ENCODE assay signal across 8 cellular contexts in genomic region chr6:44096615-44097014, GRCh38. TPM values are rescaled to one million over a fixed set of nuclear protein-coding genes. Genes with fewer than 3 reads are reported as not detected.
DNase-seq lines count a peak whose midpoint lies in the region; ATAC-seq and TF ChIP-seq lines count a peak whose summit lies in the region.

No MANE protein-coding gene starts in this region.

- no peak overlapping the region for H3K4me3 Mint-ChIP-seq in type B pancreatic cell

- peaks cover 14% of the 10 kb centered on the region for H4K20me1 ChIP-seq in Karpas-422 (ENCODE audit: insufficient read depth, low read depth, low read length)

- H3K4me1 Mint-ChIP-seq in type B pancreatic cell (ENCODE audit: unreplicated experiment): peaks cover 8% of the 10 kb centered on the region

- H3K9ac ChIP-seq in Karpas-422 (ENCODE audit: low read length) (no peak overlapping the region), parathyroid adenoma (no peak overlapping the region)

- H3K4me3 ChIP-seq in Karpas-422 (ENCODE audit: low read length): no peak overlapping the region
- no peak overlapping the region for H3K4me3 ChIP-seq in SJCRH30
- H3K4me3 ChIP-seq in parathyroid adenoma (ENCODE audit: low read depth, low read length): no peak overlapping the region

- no peaks in the 10 kb centered on the region for H3K27me3 ChIP-seq in Karpas-422 (ENCODE audit: low read length)
- H3K27me3 ChIP-seq in SJCRH30: no peaks in the 10 kb centered on the region
- H3K27me3 ChIP-seq in foreskin keratinocyte: no peaks in the 10 kb centered on the region
- H3K27me3 ChIP-seq in parathyroid adenoma (ENCODE audit: control insufficient read depth, insufficient read depth, low read length): no peaks in the 10 kb centered on the region

- H3K79me2 ChIP-seq in Karpas-422 (ENCODE audit: low read length) (no peaks in the 10 kb centered on the region), parathyroid adenoma (peaks cover 6% of the 10 kb centered on the region)

- H3K27me3 Mint-ChIP-seq in type B pancreatic cell: no peaks in the 10 kb centered on the region

- H3K4me1 ChIP-seq in Karpas-422 (ENCODE audit: low read length) (peaks cover 3% of the 10 kb centered on the region; the same call in 1 of the 2 replicates), SJCRH30 (no peaks in the 10 kb centered on the region), foreskin keratinocyte (no peaks in the 10 kb centered on the region), parathyroid adenoma (no peaks in the 10 kb centered on the region)

- ATAC-seq in Right ventricle myocardium inferior: peak; percentile 64
- peak; percentile 69 for ATAC-seq in foreskin keratinocyte

- H3K4me2 ChIP-seq in Karpas-422 (ENCODE audit: low read depth, low read length, poor library complexity, severe bottlenecking) (no peak overlapping the region), parathyroid adenoma (ENCODE audit: low read length) (no peak overlapping the region)

- H3K9me3 Mint-ChIP-seq in type B pancreatic cell: no peaks in the 10 kb centered on the region

- DNase-seq in Right ventricle myocardium inferior (ENCODE audit: missing footprints) (peak; percentile 85), cardiac septum (ENCODE audit: low spot score) (no peak), Karpas-422 (peak; percentile 91), SJCRH30 (peak; percentile 60 to 83), foreskin keratinocyte (peak in 1 of 2 donors; percentile 55), type B pancreatic cell (ENCODE audit: extremely low spot score, unreplicated experiment) (no peak)
- peak; percentile 58 for DNase-seq in activated T-helper 9 cell treated with anti-CD3 and anti-CD28 coated beads, Interleukin-2, amount 50 U/mL, for 16 hours (ENCODE audit: low read depth)

- H3K9me2 ChIP-seq in Karpas-422 (replicated peaks; ENCODE audit: insufficient read depth, low read length): no peaks in the 10 kb centered on the region

- TF ChIP-seq CTCF in foreskin keratinocyte (conservative IDR thresholded peaks at IDR 0.05) (peak; percentile 90), parathyroid adenoma (IDR thresholded peaks at IDR 0.05) (peak; percentile 88), type B pancreatic cell (conservative IDR thresholded peaks at IDR 0.05) (peak; percentile 81)

- peaks cover 5% of the 10 kb centered on the region for H3K36me3 Mint-ChIP-seq in type B pancreatic cell

- no peaks in the 10 kb centered on the region for H3K36me3 ChIP-seq in Karpas-422 (ENCODE audit: insufficient read depth, low read length)
- no peaks in the 10 kb centered on the region for H3K36me3 ChIP-seq in SJCRH30
- no peaks in the 10 kb centered on the region for H3K36me3 ChIP-seq in parathyroid adenoma (ENCODE audit: control insufficient read depth, insufficient read depth, low read length)

- H3K27ac ChIP-seq in Karpas-422 (ENCODE audit: low read length): no peak overlapping the region
- H3K27ac ChIP-seq in SJCRH30: no peak overlapping the region
- H3K27ac ChIP-seq in foreskin keratinocyte: no peak overlapping the region
- no peak overlapping the region for H3K27ac ChIP-seq in parathyroid adenoma

- no peaks in the 10 kb centered on the region for H3K9me3 ChIP-seq in Karpas-422 (ENCODE audit: low read length)
- H3K9me3 ChIP-seq in SJCRH30 (replicated peaks): no peaks in the 10 kb centered on the region
- no peaks in the 10 kb centered on the region for H3K9me3 ChIP-seq in parathyroid adenoma (ENCODE audit: control insufficient read depth, low read length)

- peak overlapping the region; percentile 72 for H3K27ac Mint-ChIP-seq in type B pancreatic cell

- H2AFZ ChIP-seq in Karpas-422 (ENCODE audit: low read length) (no peak overlapping the region), parathyroid adenoma (no peak overlapping the region)

- intact Hi-C loops in Right ventricle myocardium inferior (cut with DNase I) (loop anchor here (1.0 to 5.0 kb wide), 3 partner anchors 36 to 242 kb away; no protein-coding TSS in a partner anchor), cardiac septum (cut with DNase I) (loop anchor here (1.0 to 5.0 kb wide), 2 partner anchors 56 to 241 kb away; no protein-coding TSS in a partner anchor)

RNA-seq across cellular contexts. Expression of gene MRPL14, which starts 30.6 kb away (rescaled TPM):
- total RNA-seq in Right ventricle myocardium inferior: 41.7 TPM
- total RNA-seq in cardiac septum: 36.7 TPM
- total RNA-seq in Karpas-422 (2014; rRNA removed; shearing (Covaris generic); ENCODE audit: low replicate concordance): 80.1 and 82.9 TPM in 2 replicates
- 58.8 and 73.0 TPM in 2 replicates for total RNA-seq in SJCRH30 (2014; rRNA removed; shearing (Covaris generic))
- 123 and 124 TPM in 2 replicates for total RNA-seq in foreskin keratinocyte
- polyA plus RNA-seq in foreskin keratinocyte: 183 and 189 TPM in 2 replicates
- 45.5 and 53.7 TPM in 2 replicates for total RNA-seq in type B pancreatic cell (ENCODE audit: low replicate concordance)

RNA-seq across cellular contexts. Expression of gene TMEM63B, which starts 30.7 kb away (rescaled TPM):
- total RNA-seq in Right ventricle myocardium inferior (44.5 TPM), cardiac septum (39.6 TPM), foreskin keratinocyte (57.0 and 57.8 TPM in 2 replicates), type B pancreatic cell (ENCODE audit: low replicate concordance) (45.5 and 57.5 TPM in 2 replicates)
- total RNA-seq in Karpas-422 (2014; rRNA removed; shearing (Covaris generic); ENCODE audit: low replicate concordance): 4.5 and 9.1 TPM in 2 replicates
- total RNA-seq in SJCRH30 (2014; rRNA removed; shearing (Covaris generic)): 11.5 TPM in 2 replicates
- 34.4 and 35.9 TPM in 2 replicates for polyA plus RNA-seq in foreskin keratinocyte

Comparison
In these comparisons a context has a peak if more than half of its experiments do, and no peak if none do; other contexts are left out.
1. DNase-seq: peak in Right ventricle myocardium inferior (single experiment), Karpas-422 (single experiment), SJCRH30 (2 of 2) and activated T-helper 9 cell treated with anti-CD3 and anti-CD28 coated beads, Interleukin-2, amount 50 U/mL, for 16 hours (single experiment); none in cardiac septum (single experiment) and type B pancreatic cell (single experiment).
2. Peak in every context shown above with its lines, with median percentiles within 50 percentile points of each other: CTCF ChIP-seq.